13 cellular contexts compared by ENCODE assay signal in genomic region chr3:152282813-152283212, GRCh38. TPM values are rescaled to one million over a fixed set of nuclear protein-coding genes. Genes with fewer than 3 reads are reported as not detected.
A peak's percentile ranks its signal among the peaks of the same experiment; 100 is the strongest.
DNase-seq lines count a peak whose midpoint lies in the region; ATAC-seq and TF ChIP-seq lines count a peak whose summit lies in the region.
"Had no signal": no experiment of that assay in that cellular context is flagged by ENCODE, and none has a peak within 500 bp of the region (broad histone marks: within the 10 kb centered on the region; RNA-seq: fewer than 3 reads in every experiment).

No MANE protein-coding gene starts in this region.

- peaks cover 64% of the 10 kb centered on the region for H3K4me1 Mint-ChIP-seq in activated CD4-positive, alpha-beta T cell treated with anti-CD3 and anti-CD28 coated beads, Interleukin-2, amount 10 ng/mL, durations not matched to agents 24 days and 14 days
- H3K4me1 Mint-ChIP-seq in activated T-helper 1 cell treated with anti-CD3 and anti-CD28 coated beads, Interleukin-12 subunit alpha, Interleukin-12 subunit beta, Interleukin-2, Interleukin-4 antibody, amounts not matched to agents 30 ng/mL and 10 ng/mL and 1 ng/mL, durations not matched to agents 14 hours and 24 hours and 36 hours (ENCODE audit: low read depth), result peaks cover 80% of the 10 kb centered on the region

- TF ChIP-seq CTCF in right atrium auricular region (IDR thresholded peaks at IDR 0.05), result no peak

- intact Hi-C loops in activated CD4-positive, alpha-beta T cell treated with anti-CD3 and anti-CD28 coated beads, Interleukin-2, amount 10 ng/mL, durations not matched to agents 24 days and 14 days (cut with micrococcal nuclease), result no loop called here
- intact Hi-C loops in activated T-helper 1 cell treated with anti-CD3 and anti-CD28 coated beads, Interleukin-12 subunit alpha, Interleukin-12 subunit beta, Interleukin-2, Interleukin-4 antibody, amounts not matched to agents 30 ng/mL and 10 ng/mL and 1 ng/mL, durations not matched to agents 14 hours and 24 hours and 36 hours (cut with micrococcal nuclease), result loop anchor here (1.0 kb wide), 2 partner anchors 8 kb away; no protein-coding TSS in a partner anchor

- H3K36me3 Mint-ChIP-seq in activated CD4-positive, alpha-beta T cell treated with anti-CD3 and anti-CD28 coated beads, Interleukin-2, amount 10 ng/mL, durations not matched to agents 24 days and 14 days (ENCODE audit: low read depth), result peaks cover 22% of the 10 kb centered on the region
- peaks cover 19% of the 10 kb centered on the region for H3K36me3 Mint-ChIP-seq in activated T-helper 1 cell treated with anti-CD3 and anti-CD28 coated beads, Interleukin-12 subunit alpha, Interleukin-12 subunit beta, Interleukin-2, Interleukin-4 antibody, amounts not matched to agents 30 ng/mL and 10 ng/mL and 1 ng/mL, durations not matched to agents 14 hours and 24 hours and 36 hours (ENCODE audit: low read depth)

- H3K36me3 ChIP-seq in right atrium auricular region, result no peaks in the 10 kb centered on the region

- no peaks in the 10 kb centered on the region for H3K9me3 Mint-ChIP-seq in activated CD4-positive, alpha-beta T cell treated with anti-CD3 and anti-CD28 coated beads, Interleukin-2, amount 10 ng/mL, durations not matched to agents 24 days and 14 days
- H3K9me3 Mint-ChIP-seq in activated T-helper 1 cell treated with anti-CD3 and anti-CD28 coated beads, Interleukin-12 subunit alpha, Interleukin-12 subunit beta, Interleukin-2, Interleukin-4 antibody, amounts not matched to agents 30 ng/mL and 10 ng/mL and 1 ng/mL, durations not matched to agents 14 hours and 24 hours and 36 hours, result no peaks in the 10 kb centered on the region

- H3K4me3 ChIP-seq in right atrium auricular region, result no peak overlapping the region

- H3K4me3 Mint-ChIP-seq in activated CD4-positive, alpha-beta T cell treated with anti-CD3 and anti-CD28 coated beads, Interleukin-2, amount 10 ng/mL, durations not matched to agents 24 days and 14 days, result peak overlapping the region; percentile 49
- H3K4me3 Mint-ChIP-seq in activated T-helper 1 cell treated with anti-CD3 and anti-CD28 coated beads, Interleukin-12 subunit alpha, Interleukin-12 subunit beta, Interleukin-2, Interleukin-4 antibody, amounts not matched to agents 30 ng/mL and 10 ng/mL and 1 ng/mL, durations not matched to agents 14 hours and 24 hours and 36 hours, result no peak overlapping the region

- H3K4me1 ChIP-seq in right atrium auricular region, result peaks cover 0 to 92% of the 10 kb centered on the region in 2 donors

- peak overlapping the region; percentile 80 for H3K27ac Mint-ChIP-seq in activated CD4-positive, alpha-beta T cell treated with anti-CD3 and anti-CD28 coated beads, Interleukin-2, amount 10 ng/mL, durations not matched to agents 24 days and 14 days
- peak overlapping the region; percentile 30 for H3K27ac Mint-ChIP-seq in activated T-helper 1 cell treated with anti-CD3 and anti-CD28 coated beads, Interleukin-12 subunit alpha, Interleukin-12 subunit beta, Interleukin-2, Interleukin-4 antibody, amounts not matched to agents 30 ng/mL and 10 ng/mL and 1 ng/mL, durations not matched to agents 14 hours and 24 hours and 36 hours
- H3K27ac Mint-ChIP-seq: progenitor cell of endocrine pancreas had no signal

- ATAC-seq in GM18907 (IDR thresholded peaks at IDR 0.05; ENCODE audit: unreplicated experiment), result no peak

- no peak for DNase-seq in activated CD4-positive, alpha-beta T cell treated with anti-CD3 and anti-CD28 coated beads, Interleukin-2, amount 10 ng/mL, durations not matched to agents 24 days and 14 days
- no peak for DNase-seq in activated CD4-positive, alpha-beta T cell treated with anti-CD3 and anti-CD28 coated beads for 1 hour
- no peak for DNase-seq in activated T-helper 1 cell treated with anti-CD3 and anti-CD28 coated beads, Interleukin-12 subunit alpha, Interleukin-12 subunit beta, Interleukin-2, Interleukin-4 antibody, amounts not matched to agents 30 ng/mL and 10 ng/mL and 1 ng/mL, durations not matched to agents 14 hours and 24 hours and 36 hours (ENCODE audit: low spot score)
- no peak for DNase-seq in right atrium auricular region (ENCODE audit: low spot score)
- no peak for DNase-seq in substantia nigra (lab: John Stamatoyannopoulos, UW)
- DNase-seq in Ammon's horn (ENCODE audit: low spot score), result no peak
- DNase-seq in COLO829 (ENCODE audit: low spot score), result no peak
- DNase-seq: amniotic stem cell, kidney, NCI-H1694 treated with DMSO at 0.1 percent for 48 hours had no signal

- no peaks in the 10 kb centered on the region for H3K27me3 ChIP-seq in right atrium auricular region

- no peaks in the 10 kb centered on the region for H3K9me3 ChIP-seq in right atrium auricular region

- H3K27me3 Mint-ChIP-seq in activated CD4-positive, alpha-beta T cell treated with anti-CD3 and anti-CD28 coated beads, Interleukin-2, amount 10 ng/mL, durations not matched to agents 24 days and 14 days, result no peaks in the 10 kb centered on the region
- H3K27me3 Mint-ChIP-seq in activated T-helper 1 cell treated with anti-CD3 and anti-CD28 coated beads, Interleukin-12 subunit alpha, Interleukin-12 subunit beta, Interleukin-2, Interleukin-4 antibody, amounts not matched to agents 30 ng/mL and 10 ng/mL and 1 ng/mL, durations not matched to agents 14 hours and 24 hours and 36 hours (ENCODE audit: insufficient read depth), result no peaks in the 10 kb centered on the region
- H3K27me3 Mint-ChIP-seq: progenitor cell of endocrine pancreas had no signal

- H3K27ac ChIP-seq in right atrium auricular region (peak overlapping the region; percentile 39 to 55), substantia nigra (ENCODE audit: low read depth, low read length, poor library complexity, severe bottlenecking) (peak overlapping the region; percentile 35)
- H3K27ac ChIP-seq: epithelial cell of prostate had no signal

RNA-seq across cellular contexts. Expression of gene MBNL1, which starts 14.1 kb away (rescaled TPM):
- 296 and 298 TPM in 2 replicates for total RNA-seq in activated CD4-positive, alpha-beta T cell treated with anti-CD3 and anti-CD28 coated beads, Interleukin-2, amount 10 ng/mL, durations not matched to agents 24 days and 14 days
- total RNA-seq in activated T-helper 1 cell treated with anti-CD3 and anti-CD28 coated beads, Interleukin-12 subunit alpha, Interleukin-12 subunit beta, Interleukin-2, Interleukin-4 antibody, amounts not matched to agents 30 ng/mL and 10 ng/mL and 1 ng/mL, durations not matched to agents 14 hours and 24 hours and 36 hours, result 295 and 308 TPM in 2 replicates
- total RNA-seq in right atrium auricular region, result 100 to 1,000 TPM; 199 to 327 TPM
